8 cellular contexts compared by ENCODE assay signal in the genomic region with DNA sequence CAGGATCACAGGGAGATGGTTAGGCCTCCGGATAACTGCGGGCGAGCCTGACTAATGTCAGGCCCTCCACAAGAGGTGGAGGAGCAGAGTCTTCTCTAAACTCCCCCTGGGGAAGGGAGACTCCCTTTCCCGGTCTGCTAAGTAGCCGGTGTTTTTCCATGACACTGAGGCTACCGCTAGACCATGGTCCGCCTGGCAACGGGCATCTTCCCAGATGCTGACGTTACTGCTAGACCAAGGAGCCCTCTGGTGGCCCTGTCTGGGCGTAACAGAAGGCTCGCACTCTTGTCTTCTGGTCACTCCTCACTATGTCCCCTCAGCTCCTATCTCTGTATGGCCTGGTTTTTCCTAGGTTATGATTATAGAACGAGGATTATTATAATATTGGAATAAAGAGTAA.
DNase-seq lines count a peak whose midpoint lies in the region; TF ChIP-seq lines count a peak whose summit lies in the region.
"Not testable (repeated sequence)": the region's sequence is repeated elsewhere in the genome, so short reads cannot be mapped to it uniquely, and the experiment has no call there.

No MANE protein-coding gene starts in this region.

- TF ChIP-seq CTCF in fibroblast of pulmonary artery (IDR thresholded peaks at IDR 0.05; ENCODE audit: low read length, missing control alignments): not testable (repeated sequence)
- peak; percentile 41 for TF ChIP-seq CTCF in osteocyte (IDR thresholded peaks at IDR 0.05)

- not testable (repeated sequence) for H3K4me3 ChIP-seq in fibroblast of pulmonary artery (replicated peaks; ENCODE audit: low read depth, low read length)

- H3K27ac Mint-ChIP-seq in osteocyte (ENCODE audit: unreplicated experiment): not testable (repeated sequence)

- H3K27me3 Mint-ChIP-seq in osteocyte (ENCODE audit: unreplicated experiment): not testable (repeated sequence)

- not testable (repeated sequence) for H3K4me1 Mint-ChIP-seq in osteocyte (ENCODE audit: unreplicated experiment)

- DNase-seq in A172 (ENCODE audit: low spot score) (peak; percentile 43), ELF-1 (ENCODE audit: low read depth, low spot score) (peak; percentile 72), SHP77 (lab: John Stamatoyannopoulos, UW) (peak; percentile 3 to 35), amniotic epithelial cell (ENCODE audit: low read depth) (peak; percentile 29), fibroblast of pulmonary artery (ENCODE audit: low read depth) (peak; percentile 11), iPS-NIHi11 (ENCODE audit: low spot score) (peak; percentile 19)
- DNase-seq in osteocyte (ENCODE audit: extremely low spot score, unreplicated experiment): not testable (repeated sequence)

- peak; percentile 59 for TF ChIP-seq RAD21 in Ishikawa (IDR thresholded peaks at IDR 0.05; ENCODE audit: low read depth)

- H3K4me3 Mint-ChIP-seq in osteocyte (ENCODE audit: unreplicated experiment): not testable (repeated sequence)

- peaks cover 18% of the 10 kb centered on the region for H3K36me3 Mint-ChIP-seq in osteocyte (ENCODE audit: unreplicated experiment)

- H3K9me3 Mint-ChIP-seq in osteocyte (ENCODE audit: unreplicated experiment): not testable (repeated sequence)

- not testable (repeated sequence) for TF ChIP-seq EP300 in Ishikawa (IDR thresholded peaks at IDR 0.05; ENCODE audit: borderline replicate concordance)
